3 cellular contexts compared by ENCODE assay signal in the genomic region with DNA sequence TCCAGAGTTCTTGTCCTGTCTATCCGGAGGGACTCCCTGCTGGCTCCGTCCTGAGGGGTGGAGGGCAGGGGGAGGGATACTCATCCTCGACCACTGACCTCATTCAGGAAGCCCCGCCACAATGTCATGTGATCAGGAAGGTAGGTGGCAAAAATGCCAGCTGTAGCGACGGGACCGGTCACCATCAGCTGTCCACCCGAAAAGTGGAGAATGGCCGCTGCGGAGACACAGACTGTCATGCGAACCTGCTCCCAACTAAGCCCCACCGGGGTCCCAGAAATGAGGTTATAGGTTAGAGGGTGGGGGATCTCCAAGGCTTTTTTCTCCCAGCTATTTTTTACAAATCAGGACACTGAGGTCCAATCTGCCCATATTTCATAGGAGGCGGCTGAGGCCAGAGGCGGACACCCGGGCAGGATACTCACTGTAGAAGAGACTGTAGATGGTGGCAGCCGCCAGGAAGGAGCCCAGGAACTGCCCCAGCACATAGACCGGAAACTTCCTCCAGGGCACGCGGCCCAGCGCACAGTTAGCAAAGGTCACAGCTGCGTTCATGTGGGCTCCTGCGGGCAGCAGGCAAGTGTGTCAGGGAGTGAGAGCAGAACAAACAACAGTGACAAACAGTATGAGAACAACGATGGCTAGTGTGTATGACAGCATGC. TPM values are rescaled to one million over a fixed set of nuclear protein-coding genes. Genes with fewer than 3 reads are reported as not detected.
"Had no signal": no experiment of that assay in that cellular context is flagged by ENCODE, and none has a peak within 500 bp of the region (broad histone marks: within the 10 kb centered on the region; RNA-seq: fewer than 3 reads in every experiment).

No MANE protein-coding gene starts in this region.

RNA-seq across cellular contexts. Expression of a gene that starts 16.3 kb away (rescaled TPM):
- total RNA-seq: LHCN-M2, MCF 10A, PC-3 had no signal
